2 cellular contexts compared by ENCODE assay signal in the genomic region with DNA sequence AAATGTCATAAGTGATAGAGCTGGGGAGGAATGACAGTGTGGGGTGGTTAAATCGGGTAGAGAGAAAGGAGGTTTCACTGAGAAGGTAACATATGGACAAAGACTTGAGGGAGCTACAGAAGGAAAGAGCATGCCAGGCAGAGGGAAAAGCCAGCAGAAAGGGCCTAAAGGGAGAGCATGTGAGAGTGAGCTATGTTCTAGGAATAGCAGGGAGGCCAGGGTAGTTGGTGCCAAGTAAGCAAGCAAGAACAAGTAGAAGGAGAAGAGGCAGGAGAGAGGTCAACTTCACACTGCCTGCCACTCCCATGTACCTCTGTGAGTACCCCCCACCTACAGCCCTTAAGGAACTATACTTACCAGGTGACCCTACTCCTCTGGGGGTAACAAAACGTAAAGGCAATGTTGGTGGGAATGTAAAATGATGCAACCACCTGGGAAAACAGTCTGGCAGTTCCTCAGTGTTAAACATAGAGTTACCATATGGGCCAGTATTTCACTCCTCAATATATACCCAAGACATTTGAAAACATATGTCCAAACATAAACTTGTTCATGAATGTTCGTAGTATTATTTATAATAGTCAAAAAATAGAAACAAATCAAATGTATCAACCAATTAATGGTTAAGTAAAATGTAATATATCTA.
TF ChIP-seq lines count a peak whose summit lies in the region.

No MANE protein-coding gene starts in this region.

TF ChIP-seq in HEK293, 187 proteins besides CTCF, POLR2A, EP300 and RAD21:
- no peak for TF ChIP-seq ZXDB (tag by site-specific recombination; IDR thresholded peaks at IDR 0.05)
- TF ChIP-seq PRDM1 (tag by site-specific recombination; IDR thresholded peaks at IDR 0.05) = peak; percentile 71
- TF ChIP-seq KLF16 (tag by site-specific recombination; IDR thresholded peaks at IDR 0.05) = no peak
- TF ChIP-seq GLIS1 (tag by site-specific recombination; IDR thresholded peaks at IDR 0.05) = peak; percentile 44; the same call in 1 of the 2 replicates
- TF ChIP-seq SP7 (tag by site-specific recombination; IDR thresholded peaks at IDR 0.05) = no peak
- no peak for TF ChIP-seq ZNF707 (tag by site-specific recombination; IDR thresholded peaks at IDR 0.05)

TF ChIP-seq in H1, 55 proteins besides CTCF, POLR2A, EP300 and RAD21:
- TF ChIP-seq SIRT6 (IDR thresholded peaks at IDR 0.05; ENCODE audit: low read length) = no peak
- TF ChIP-seq CEBPB (IDR thresholded peaks at IDR 0.05; ENCODE audit: low read depth, low read length) = 0 out of 2 replicates have a peak, but pooled peaks have one; percentile 30
